Comparison of ENCODE assay signal across 11 cellular contexts in the genomic region with DNA sequence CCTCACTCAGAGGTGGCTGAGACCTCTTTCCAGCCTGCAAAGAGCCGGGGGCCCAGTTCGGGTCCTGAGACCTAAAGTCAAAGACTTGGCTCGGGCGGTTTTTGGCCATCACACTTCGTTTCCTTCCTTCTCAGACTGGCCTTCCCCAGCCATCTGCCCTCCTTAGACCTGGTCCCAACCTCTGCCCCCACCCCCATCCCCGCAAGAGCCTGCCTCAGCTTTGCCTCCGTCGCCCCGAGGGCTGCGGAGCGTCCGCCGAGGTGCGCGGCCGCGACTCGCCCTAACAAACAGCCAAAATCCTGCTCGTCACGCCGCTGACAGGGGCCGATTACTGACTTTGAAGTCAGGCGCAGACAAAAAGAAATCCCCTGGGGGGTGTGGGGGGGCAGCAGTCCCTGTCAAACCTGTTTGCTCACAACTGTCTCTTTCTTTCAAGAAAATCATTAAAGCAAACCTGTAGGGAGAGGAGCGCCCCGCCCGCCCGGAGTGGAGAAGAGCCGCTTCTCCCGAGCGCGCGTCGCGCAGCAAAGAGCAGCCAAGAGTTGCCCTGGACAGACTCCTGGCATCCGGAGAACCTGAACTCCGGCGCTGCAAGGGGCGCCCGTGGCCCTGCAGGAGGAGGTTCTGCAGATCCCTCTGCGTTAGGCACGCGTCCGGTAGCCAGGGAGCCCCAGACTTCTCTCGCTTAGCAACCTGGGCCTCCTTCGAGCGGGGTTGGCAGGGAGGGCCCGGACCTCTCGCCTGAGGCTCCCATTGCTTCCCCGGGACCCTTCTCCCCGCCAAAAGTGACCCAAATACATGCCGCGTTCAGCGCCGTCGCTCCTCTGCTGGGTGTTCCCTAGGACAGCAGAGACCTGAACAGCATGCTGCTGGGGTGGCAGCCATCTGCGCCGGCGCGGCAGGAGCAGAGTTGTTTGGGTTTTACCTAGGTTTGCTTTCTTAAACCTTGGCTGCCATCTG. TPM values are rescaled to one million over a fixed set of nuclear protein-coding genes. Genes with fewer than 3 reads are reported as not detected.
A peak's percentile ranks its signal among the peaks of the same experiment; 100 is the strongest.
DNase-seq lines count a peak whose midpoint lies in the region; ATAC-seq and TF ChIP-seq lines count a peak whose summit lies in the region.
"Had no signal": no experiment of that assay in that cellular context is flagged by ENCODE, and none has a peak within 500 bp of the region (broad histone marks: within the 10 kb centered on the region; RNA-seq: fewer than 3 reads in every experiment).

No MANE protein-coding gene starts in this region.

- DNase-seq in GM03348 (ENCODE audit: low spot score) (peak; percentile 11), RWPE2 (ENCODE audit: low spot score) (no peak), hepatocyte (ENCODE audit: low spot score) (peak; percentile 27), retina (peak; percentile 67), progenitor cell of endocrine pancreas (ENCODE audit: low spot score, unreplicated experiment) (no peak), uterus (no peak), NCI-H2107 treated with DMSO at 0.1 percent for 48 hours (lab: John Stamatoyannopoulos, UW; ENCODE audit: unreplicated experiment) (no peak), NCI-H226 (no peak)
- DNase-seq: NCI-H2029, T-cell had no signal

- H3K27ac Mint-ChIP-seq in progenitor cell of endocrine pancreas = no peak overlapping the region
- H3K27ac Mint-ChIP-seq: T-cell had no signal

- peak overlapping the region; percentile 89 for H3K4me2 ChIP-seq in hepatocyte

- H3K4me1 Mint-ChIP-seq in progenitor cell of endocrine pancreas (ENCODE audit: low read depth) = peaks cover 18% of the 10 kb centered on the region

- no peaks in the 10 kb centered on the region for H3K9me3 Mint-ChIP-seq in progenitor cell of endocrine pancreas (ENCODE audit: low read depth)
- H3K9me3 Mint-ChIP-seq: T-cell had no signal

- H3K27ac ChIP-seq in RWPE2 (ENCODE audit: poor library complexity, severe bottlenecking) (no peak overlapping the region), hepatocyte (no peak overlapping the region), uterus (no peak overlapping the region)

- no peaks in the 10 kb centered on the region for H3K36me3 Mint-ChIP-seq in progenitor cell of endocrine pancreas (ENCODE audit: insufficient read depth)
- H3K36me3 Mint-ChIP-seq: T-cell had no signal

- no peaks in the 10 kb centered on the region for H3K79me2 ChIP-seq in hepatocyte

- H3K27me3 ChIP-seq in RWPE2 (ENCODE audit: insufficient read depth, poor library complexity, severe bottlenecking) = peaks cover 100% of the 10 kb centered on the region
- H3K27me3 ChIP-seq in hepatocyte = peaks cover 100% of the 10 kb centered on the region
- H3K27me3 ChIP-seq in uterus = peaks cover 0 to 87% of the 10 kb centered on the region in 2 donors

- 3% methylated on average over 55 of the region's 59 CpGs for WGBS in hepatocyte (ENCODE audit: low lambda C conversion rate, missing lambda C conversion rate)

- peak; percentile 33; the same call in 2 of the 3 replicates for ATAC-seq in RWPE2 (ENCODE audit: low read depth)
- ATAC-seq: T-cell had no signal

- H4K20me1 ChIP-seq in hepatocyte (ENCODE audit: insufficient read depth, poor library complexity, severe bottlenecking) = no peaks in the 10 kb centered on the region

- peak overlapping the region; percentile 49 for H2AFZ ChIP-seq in hepatocyte

- H3K36me3 ChIP-seq in RWPE2 (ENCODE audit: low read depth) (no peaks in the 10 kb centered on the region), hepatocyte (replicated peaks; ENCODE audit: insufficient read depth, low read depth) (no peaks in the 10 kb centered on the region), uterus (no peaks in the 10 kb centered on the region)

- no peaks in the 10 kb centered on the region for H3K9me2 ChIP-seq in hepatocyte (replicated peaks; ENCODE audit: insufficient read depth)

- TF ChIP-seq CTCF in RWPE2 (IDR thresholded peaks at IDR 0.05; ENCODE audit: poor library complexity, severe bottlenecking) (no peak), hepatocyte (IDR thresholded peaks at IDR 0.05; ENCODE audit: poor library complexity) (no peak), progenitor cell of endocrine pancreas (IDR thresholded peaks at IDR 0.05; ENCODE audit: unreplicated experiment) (no peak), uterus (IDR thresholded peaks at IDR 0.05) (no peak)

- no peaks in the 10 kb centered on the region for H3K4me1 ChIP-seq in RWPE2 (ENCODE audit: insufficient read depth, poor library complexity, severe bottlenecking)
- peaks cover 38% of the 10 kb centered on the region for H3K4me1 ChIP-seq in hepatocyte (ENCODE audit: insufficient read depth)
- H3K4me1 ChIP-seq in uterus = peaks cover 0 to 23% of the 10 kb centered on the region in 2 donors

- H3K9me3 ChIP-seq in RWPE2 (ENCODE audit: severe bottlenecking) (no peaks in the 10 kb centered on the region), hepatocyte (ENCODE audit: low read depth) (no peaks in the 10 kb centered on the region), uterus (no peaks in the 10 kb centered on the region)

- H3K4me3 Mint-ChIP-seq in progenitor cell of endocrine pancreas (ENCODE audit: low read depth) = no peak overlapping the region

- peaks cover 98% of the 10 kb centered on the region for H3K27me3 Mint-ChIP-seq in progenitor cell of endocrine pancreas

- TF ChIP-seq POLR2A in uterus (IDR thresholded peaks at IDR 0.05) = no peak

- H3K4me3 ChIP-seq in RWPE2 (ENCODE audit: severe bottlenecking) (peak overlapping the region; percentile 5), hepatocyte (peak overlapping the region; percentile 29), uterus (peak overlapping the region in 1 of 2 donors; percentile 13)

- intact Hi-C loops in uterus (cut with DNase I; ENCODE audit: low total_unique reads) = no loop called here

RNA-seq across cellular contexts. Expression of gene SOX14, which starts 4.5 kb away (rescaled TPM):
- total RNA-seq in hepatocyte = not detected in 2 replicates
- polyA plus RNA-seq in hepatocyte = 0.18 and 0.79 TPM in 2 replicates
- total RNA-seq in progenitor cell of endocrine pancreas = not detected in 2 replicates
- under 1 TPM in 1 of 4 donors, not detected in 3; 0.14 TPM for total RNA-seq in uterus
- total RNA-seq: T-cell had no signal
- polyA plus RNA-seq: small intestine had no signal

Comparison
In these comparisons a context has a peak if more than half of its experiments do, and no peak if none do; other contexts are left out.
1. DNase-seq: peak in GM03348 (single experiment), hepatocyte (single experiment) and retina (single experiment); none in RWPE2 (single experiment), progenitor cell of endocrine pancreas (single experiment), uterus (0 of 2), NCI-H2107 treated with DMSO at 0.1 percent for 48 hours (single experiment) and NCI-H226 (single experiment).